ENCODE assay signal across 15 cellular contexts in genomic region chr14:36455241-36455627, GRCh38.
"Had no signal": no experiment of that assay in that cellular context is flagged by ENCODE, and none has a peak within 500 bp of the region (broad histone marks: within the 10 kb centered on the region; RNA-seq: fewer than 3 reads in every experiment).

No MANE protein-coding gene starts in this region.

- H3K27me3 Mint-ChIP-seq: stimulated activated memory B cell treated with anti-CD40 and anti-IgM and Interleukin-4, amounts not matched to agents 10 μg/mL and 1 μg/mL and 100 μg/mL, for 72 hours had no signal

- DNase-seq: effector memory CD8-positive, alpha-beta T cell; gastrocnemius medialis; heart right ventricle; islet precursor cell; left ventricle myocardium inferior; mesenchymal stem cell; midbrain; spleen; stimulated activated CD4-positive, alpha-beta T cell treated with anti-CD3 and anti-CD28 coated beads, Interleukin-15, amount 100 ng/mL, for 24 hours; stimulated activated CD4-positive, alpha-beta T cell treated with anti-CD3 and anti-CD28 coated beads, Interleukin-1b, Interleukin-23, amount 100 ng/mL, for 48 hours; stimulated activated CD4-positive, alpha-beta T cell treated with anti-CD3 and anti-CD28 coated beads, Interleukin-4, amount 100 ng/mL, for 24 hours had no signal

- H3K4me1 Mint-ChIP-seq: nephron; stimulated activated memory B cell treated with anti-CD40 and anti-IgM and Interleukin-4, amounts not matched to agents 10 μg/mL and 1 μg/mL and 100 μg/mL, for 72 hours had no signal

- ATAC-seq: effector memory CD8-positive, alpha-beta T cell; gastrocnemius medialis; heart right ventricle; stimulated activated memory B cell treated with anti-CD40 and anti-IgM and Interleukin-4, amounts not matched to agents 10 μg/mL and 1 μg/mL and 100 μg/mL, for 72 hours had no signal

- H3K9me3 Mint-ChIP-seq: dendritic cell treated with granulocyte-macrophage colony-stimulating factor and Interleukin-4, amounts not matched to agents 40 ng/mL and 50 ng/mL, for 4 days; nephron; stimulated activated memory B cell treated with anti-CD40 and anti-IgM and Interleukin-4, amounts not matched to agents 10 μg/mL and 1 μg/mL and 100 μg/mL, for 72 hours; stimulated activated naive CD8-positive, alpha-beta T cell treated with anti-CD3 and anti-CD28 coated beads, Interleukin-15, Interleukin-2, amounts not matched to agents 100 ng/mL and 50 ng/mL, for 24 hours had no signal

- H3K36me3 Mint-ChIP-seq: stimulated activated memory B cell treated with anti-CD40 and anti-IgM and Interleukin-4, amounts not matched to agents 10 μg/mL and 1 μg/mL and 100 μg/mL, for 72 hours had no signal

- H3K4me3 Mint-ChIP-seq: dendritic cell treated with granulocyte-macrophage colony-stimulating factor and Interleukin-4, amounts not matched to agents 40 ng/mL and 50 ng/mL, for 4 days; effector memory CD8-positive, alpha-beta T cell; nephron; stimulated activated memory B cell treated with anti-CD40 and anti-IgM and Interleukin-4, amounts not matched to agents 10 μg/mL and 1 μg/mL and 100 μg/mL, for 72 hours; stimulated activated naive CD8-positive, alpha-beta T cell treated with anti-CD3 and anti-CD28 coated beads, Interleukin-15, Interleukin-2, amounts not matched to agents 100 ng/mL and 50 ng/mL, for 24 hours had no signal
